Comparison of ENCODE assay signal across 13 cellular contexts in genomic region chr1:232538224-232538942, GRCh38.
A peak's percentile ranks its signal among the peaks of the same experiment; 100 is the strongest.
DNase-seq lines count a peak whose midpoint lies in the region; ATAC-seq, FAIRE-seq and TF ChIP-seq lines count a peak whose summit lies in the region.
"Had no signal": no experiment of that assay in that cellular context is flagged by ENCODE, and none has a peak within 500 bp of the region (broad histone marks: within the 10 kb centered on the region; RNA-seq: fewer than 3 reads in every experiment).

No MANE protein-coding gene starts in this region.

- H2AFZ ChIP-seq in astrocyte (ENCODE audit: low read depth, low read length) = no peak overlapping the region

- peak; percentile 14; the same call in 1 of the 2 replicates for TF ChIP-seq RAD21 in Ishikawa (IDR thresholded peaks at IDR 0.05; ENCODE audit: low read depth)

- H3K4me3 ChIP-seq in astrocyte (ENCODE audit: insufficient read depth, low read depth, low read length) = no peak overlapping the region
- no peak overlapping the region for H3K4me3 ChIP-seq in mesodermal cell (ENCODE audit: extremely low read depth, insufficient read depth, low read length, poor library complexity, severe bottlenecking)
- no peak overlapping the region for H3K4me3 ChIP-seq in esophagus muscularis mucosa
- H3K4me3 ChIP-seq: left lung, tibial nerve had no signal

- H3K27me3 Mint-ChIP-seq in astrocyte (ENCODE audit: low read depth, unreplicated experiment) = no peaks in the 10 kb centered on the region
- no peaks in the 10 kb centered on the region; the same call in 1 of the 2 replicates for H3K27me3 Mint-ChIP-seq in HFFc6 (ENCODE audit: insufficient read depth)

- WGBS in mesodermal cell (ENCODE audit: insufficient coverage in 2 of 2), 2 experiments = 20 to 83% methylated on average over 1 to 2 of the region's 3 CpGs
- WGBS in esophagus muscularis mucosa = 80% methylated on average over 3 of the region's 3 CpGs

- H3K4me1 ChIP-seq in astrocyte (ENCODE audit: insufficient read depth, low read length) (peaks cover 16% of the 10 kb centered on the region), mesodermal cell (ENCODE audit: control insufficient read depth, insufficient read depth, low read length, poor library complexity, severe bottlenecking) (peaks cover 28% of the 10 kb centered on the region), esophagus muscularis mucosa (peaks cover 10 to 29% (median 19%) of the 10 kb centered on the region in 4 donors)

- H3K36me3 Mint-ChIP-seq in astrocyte (ENCODE audit: low read depth, unreplicated experiment) = peaks cover 3% of the 10 kb centered on the region
- H3K36me3 Mint-ChIP-seq in HFFc6 (ENCODE audit: low read depth) = 0 out of 2 replicates have a peak, but pooled peaks cover 6% of the 10 kb centered on the region

- H3K27ac Mint-ChIP-seq in astrocyte (ENCODE audit: unreplicated experiment) (peak overlapping the region; percentile 83), HFFc6 (no peak overlapping the region)

- DNase-seq in ELF-1 (ENCODE audit: low read depth, low spot score) = peak; percentile 69
- peak; percentile 75 for DNase-seq in astrocyte (ENCODE audit: low read depth)
- DNase-seq in esophagus muscularis mucosa (ENCODE audit: extremely low spot score) = no peak
- no peak for DNase-seq in HFFc6
- no peak for DNase-seq in sciatic nerve (ENCODE audit: low spot score)
- DNase-seq: left lung; NCI-H1105 treated with DMSO at 0.1 percent for 48 hours; stimulated activated CD4-positive, alpha-beta T cell treated with anti-CD3 and anti-CD28 coated beads, Interleukin-12 subunit alpha, Interleukin-12 subunit beta, amount 100 ng/mL, for 4 hours had no signal

- intact Hi-C loops in esophagus muscularis mucosa (cut with DNase I) (no loop called here), sciatic nerve (cut with DNase I) (no loop called here)

- no peaks in the 10 kb centered on the region for H3K79me2 ChIP-seq in astrocyte (ENCODE audit: insufficient read depth, low read length)

- H3K4me3 Mint-ChIP-seq in astrocyte (ENCODE audit: unreplicated experiment) = no peak overlapping the region
- H3K4me3 Mint-ChIP-seq in HFFc6 = no peak overlapping the region

- H3K9me3 ChIP-seq in astrocyte (ENCODE audit: insufficient read depth, low read depth, low read length) (no peaks in the 10 kb centered on the region), mesodermal cell (ENCODE audit: control insufficient read depth, low read length) (no peaks in the 10 kb centered on the region), esophagus muscularis mucosa (no peaks in the 10 kb centered on the region)
- H3K9me3 ChIP-seq: left lung, tibial nerve had no signal

- TF ChIP-seq EP300 in Ishikawa (IDR thresholded peaks at IDR 0.05; ENCODE audit: borderline replicate concordance) (peak; percentile 94), esophagus muscularis mucosa (IDR thresholded peaks at IDR 0.05) (no peak)

- ATAC-seq in sciatic nerve = no peak
- no peak for ATAC-seq in HG03196 (IDR thresholded peaks at IDR 0.05; ENCODE audit: unreplicated experiment)
- ATAC-seq: left lung had no signal

- H3K9me3 Mint-ChIP-seq in astrocyte (ENCODE audit: unreplicated experiment) (no peaks in the 10 kb centered on the region), HFFc6 (peaks cover 32% of the 10 kb centered on the region)

- H4K20me1 ChIP-seq in astrocyte (ENCODE audit: insufficient read depth, low read length) = no peaks in the 10 kb centered on the region

- TF ChIP-seq POLR2A in esophagus muscularis mucosa (IDR thresholded peaks at IDR 0.05; ENCODE audit: low read depth) = no peak

- H3K9ac ChIP-seq in astrocyte (ENCODE audit: low read length) = peak overlapping the region; percentile 24

- no peaks in the 10 kb centered on the region for H3K27me3 ChIP-seq in astrocyte (ENCODE audit: insufficient read depth, low read length)
- H3K27me3 ChIP-seq in esophagus muscularis mucosa = no peaks in the 10 kb centered on the region
- H3K27me3 ChIP-seq: left lung, tibial nerve had no signal

- TF ChIP-seq CTCF in astrocyte (IDR thresholded peaks at IDR 0.05; ENCODE audit: insufficient read depth, low read depth, low read length) (no peak), esophagus muscularis mucosa (IDR thresholded peaks at IDR 0.05) (no peak), HFFc6 (IDR thresholded peaks at IDR 0.05) (no peak)

- peak overlapping the region; percentile 64 for H3K27ac ChIP-seq in astrocyte (ENCODE audit: low read depth, low read length)
- peak overlapping the region; percentile 80 for H3K27ac ChIP-seq in mesodermal cell (ENCODE audit: low read depth, low read length, severe bottlenecking)
- H3K27ac ChIP-seq in esophagus muscularis mucosa (replicated peaks in 1 of 4) = no peak overlapping the region
- H3K27ac ChIP-seq: left lung, tibial nerve had no signal

- FAIRE-seq in astrocyte (lab: Jason Lieb, UNC) = no peak
- FAIRE-seq: GM12892 had no signal

- H3K36me3 ChIP-seq in astrocyte (ENCODE audit: insufficient read depth, low read length) (no peaks in the 10 kb centered on the region), mesodermal cell (ENCODE audit: control insufficient read depth, insufficient read depth, low read length) (peaks cover 20% of the 10 kb centered on the region), esophagus muscularis mucosa (no peaks in the 10 kb centered on the region)
- H3K36me3 ChIP-seq: left lung had no signal

- peak overlapping the region; percentile 74 for H3K4me2 ChIP-seq in astrocyte (ENCODE audit: low read length)

- peaks cover 32% of the 10 kb centered on the region for H3K4me1 Mint-ChIP-seq in astrocyte (ENCODE audit: low read depth, unreplicated experiment)
- H3K4me1 Mint-ChIP-seq in HFFc6 (ENCODE audit: low read depth) = no peaks in the 10 kb centered on the region

TF ChIP-seq in Ishikawa, 13 proteins besides CTCF, POLR2A, EP300 and RAD21:
- TF ChIP-seq TEAD4 (IDR thresholded peaks at IDR 0.05) = peak; percentile 96
- TF ChIP-seq, protein P1, sequence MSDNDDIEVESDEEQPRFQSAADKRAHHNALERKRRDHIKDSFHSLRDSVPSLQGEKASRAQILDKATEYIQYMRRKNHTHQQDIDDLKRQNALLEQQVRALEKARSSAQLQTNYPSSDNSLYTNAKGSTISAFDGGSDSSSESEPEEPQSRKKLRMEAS (IDR thresholded peaks at IDR 0.05) = peak; percentile 43; the same call in 1 of the 2 replicates
- TF ChIP-seq YY1 (IDR thresholded peaks at IDR 0.05; ENCODE audit: low read depth) = 0 out of 2 replicates have a peak, but pooled peaks have one; percentile 43
- no peak for TF ChIP-seq REST (IDR thresholded peaks at IDR 0.05; ENCODE audit: low read depth)
- no peak for TF ChIP-seq TAF1 (IDR thresholded peaks at IDR 0.05; ENCODE audit: low read depth)
- TF ChIP-seq CREB1 (IDR thresholded peaks at IDR 0.05; ENCODE audit: low read depth) = no peak
- peak; percentile 80; the same call in 1 of the 2 replicates for TF ChIP-seq FOXM1 (IDR thresholded peaks at IDR 0.05; ENCODE audit: borderline replicate concordance, low read depth)
- TF ChIP-seq TCF12 (IDR thresholded peaks at IDR 0.05; ENCODE audit: low read depth) = peak; percentile 94
- TF ChIP-seq NFIC (IDR thresholded peaks at IDR 0.05) = peak; percentile 76
- TF ChIP-seq EGR1 (IDR thresholded peaks at IDR 0.05) = peak; percentile 69
- TF ChIP-seq ZBTB7A (IDR thresholded peaks at IDR 0.05; ENCODE audit: low read depth) = peak; percentile 84
- TF ChIP-seq CEBPB (IDR thresholded peaks at IDR 0.05) = peak; percentile 76
- TF ChIP-seq, protein P2, sequence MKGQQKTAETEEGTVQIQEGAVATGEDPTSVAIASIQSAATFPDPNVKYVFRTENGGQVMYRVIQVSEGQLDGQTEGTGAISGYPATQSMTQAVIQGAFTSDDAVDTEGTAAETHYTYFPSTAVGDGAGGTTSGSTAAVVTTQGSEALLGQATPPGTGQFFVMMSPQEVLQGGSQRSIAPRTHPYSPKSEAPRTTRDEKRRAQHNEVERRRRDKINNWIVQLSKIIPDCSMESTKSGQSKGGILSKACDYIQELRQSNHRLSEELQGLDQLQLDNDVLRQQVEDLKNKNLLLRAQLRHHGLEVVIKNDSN (IDR thresholded peaks at IDR 0.05) = no peak

Comparison
In these comparisons a context has a peak if more than half of its experiments do, and no peak if none do; other contexts are left out.
1. DNase-seq: peak in ELF-1 (single experiment) and astrocyte (single experiment); none in esophagus muscularis mucosa (single experiment), HFFc6 (single experiment) and sciatic nerve (single experiment).
2. H3K27ac ChIP-seq: peak in astrocyte (single experiment) and mesodermal cell (single experiment); none in esophagus muscularis mucosa (0 of 4).